ENCODE assay signal across 1 cellular context in the genomic region with DNA sequence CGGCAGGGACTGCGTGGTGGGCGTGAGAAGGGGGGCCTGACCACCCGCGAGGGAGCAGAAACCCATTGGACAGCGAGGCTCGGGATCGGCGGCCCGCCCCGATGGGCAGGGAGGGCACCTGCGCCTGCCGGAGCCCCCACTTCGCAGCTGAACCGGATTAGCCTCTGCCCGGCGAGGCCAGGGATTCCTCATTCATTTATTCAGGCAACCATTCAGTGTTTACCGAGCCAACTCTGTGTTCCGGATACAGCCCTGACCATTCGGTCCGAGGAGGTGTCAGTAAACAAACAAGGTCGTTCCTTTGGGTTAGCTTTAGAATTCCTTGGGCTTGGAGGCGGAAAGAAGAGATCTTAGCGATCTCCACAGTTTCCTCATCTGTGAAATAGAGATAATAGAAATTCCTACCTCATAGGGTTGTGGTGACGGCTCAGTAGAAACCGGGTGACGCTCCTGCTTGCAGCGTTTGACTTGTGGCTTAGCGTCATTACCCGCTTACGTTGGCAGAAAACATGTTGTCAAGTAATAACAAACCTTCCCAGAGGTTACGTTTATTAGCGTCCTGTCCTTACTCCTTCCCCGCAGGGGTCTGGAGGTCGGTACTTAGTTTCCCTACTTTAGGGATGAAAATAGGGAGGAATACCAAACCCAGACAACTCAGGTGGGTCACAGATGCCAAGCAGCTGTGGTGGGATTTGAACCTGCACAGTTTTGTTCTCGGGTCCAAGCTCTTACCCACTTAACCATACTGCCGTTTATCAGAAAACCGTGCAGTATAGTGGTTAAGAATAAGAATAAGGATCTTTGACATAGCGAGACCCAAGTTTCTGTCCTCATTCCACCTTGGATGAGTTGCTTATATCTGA.
A peak's percentile ranks its signal among the peaks of the same experiment; 100 is the strongest.
TF ChIP-seq lines count a peak whose summit lies in the region.

No MANE protein-coding gene starts in this region.

TF ChIP-seq in K562, 482 proteins besides CTCF, POLR2A, EP300 and RAD21 (continued from another document and continues in another):
- TF ChIP-seq, protein P1, sequence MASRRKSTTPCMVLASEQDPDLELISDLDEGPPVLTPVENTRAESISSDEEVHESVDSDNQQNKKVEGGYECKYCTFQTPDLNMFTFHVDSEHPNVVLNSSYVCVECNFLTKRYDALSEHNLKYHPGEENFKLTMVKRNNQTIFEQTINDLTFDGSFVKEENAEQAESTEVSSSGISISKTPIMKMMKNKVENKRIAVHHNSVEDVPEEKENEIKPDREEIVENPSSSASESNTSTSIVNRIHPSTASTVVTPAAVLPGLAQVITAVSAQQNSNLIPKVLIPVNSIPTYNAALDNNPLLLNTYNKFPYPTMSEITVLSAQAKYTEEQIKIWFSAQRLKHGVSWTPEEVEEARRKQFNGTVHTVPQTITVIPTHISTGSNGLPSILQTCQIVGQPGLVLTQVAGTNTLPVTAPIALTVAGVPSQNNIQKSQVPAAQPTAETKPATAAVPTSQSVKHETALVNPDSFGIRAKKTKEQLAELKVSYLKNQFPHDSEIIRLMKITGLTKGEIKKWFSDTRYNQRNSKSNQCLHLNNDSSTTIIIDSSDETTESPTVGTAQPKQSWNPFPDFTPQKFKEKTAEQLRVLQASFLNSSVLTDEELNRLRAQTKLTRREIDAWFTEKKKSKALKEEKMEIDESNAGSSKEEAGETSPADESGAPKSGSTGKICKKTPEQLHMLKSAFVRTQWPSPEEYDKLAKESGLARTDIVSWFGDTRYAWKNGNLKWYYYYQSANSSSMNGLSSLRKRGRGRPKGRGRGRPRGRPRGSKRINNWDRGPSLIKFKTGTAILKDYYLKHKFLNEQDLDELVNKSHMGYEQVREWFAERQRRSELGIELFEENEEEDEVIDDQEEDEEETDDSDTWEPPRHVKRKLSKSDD (conservative IDR thresholded peaks at IDR 0.05; ENCODE audit: low read length), result no peak
- TF ChIP-seq RFX5 (IDR thresholded peaks at IDR 0.05; ENCODE audit: low read depth, low read length) (no peak), ERF (CRISPR knock-in tag; IDR thresholded peaks at IDR 0.05) (no peak; the same call in 1 of the 2 replicates), TAF9B (IDR thresholded peaks at IDR 0.05; ENCODE audit: partially characterized antibody) (no peak), TEAD2 (tag; IDR thresholded peaks at IDR 0.05) (no peak), ZKSCAN1 (IDR thresholded peaks at IDR 0.05; ENCODE audit: low read depth, low read length) (no peak), TCF7 (IDR thresholded peaks at IDR 0.05; ENCODE audit: borderline replicate concordance) (no peak; the same call in 1 of the 2 replicates), SMAD3 (CRISPR knock-in tag; conservative IDR thresholded peaks at IDR 0.05) (peak; percentile 83), STAG1 (CRISPR knock-in tag; IDR thresholded peaks at IDR 0.05; ENCODE audit: borderline replicate concordance) (no peak), SMARCA5 (IDR thresholded peaks at IDR 0.05) (no peak), BMI1 (IDR thresholded peaks at IDR 0.05; ENCODE audit: low read length) (no peak), ZNF76 (CRISPR knock-in tag; IDR thresholded peaks at IDR 0.05; ENCODE audit: borderline replicate concordance) (no peak), CBX5 (IDR thresholded peaks at IDR 0.05; ENCODE audit: borderline replicate concordance, low read depth) (no peak), L3MBTL2 (IDR thresholded peaks at IDR 0.05) (no peak), ZNF77 (CRISPR knock-in tag; IDR thresholded peaks at IDR 0.05) (no peak), KHSRP (IDR thresholded peaks at IDR 0.05) (0 out of 2 replicates have a peak, but pooled peaks have one; percentile 76), SREBF2 (CRISPR knock-in tag; IDR thresholded peaks at IDR 0.05) (no peak), SMARCB1 (IDR thresholded peaks at IDR 0.05; ENCODE audit: insufficient read length, low read depth) (peak; percentile 57), FIP1L1 (IDR thresholded peaks at IDR 0.05; ENCODE audit: low read depth, low read length, poor library complexity, severe bottlenecking) (no peak), PTRF (tag; IDR thresholded peaks at IDR 0.05) (no peak)
- TF ChIP-seq, protein P2, sequence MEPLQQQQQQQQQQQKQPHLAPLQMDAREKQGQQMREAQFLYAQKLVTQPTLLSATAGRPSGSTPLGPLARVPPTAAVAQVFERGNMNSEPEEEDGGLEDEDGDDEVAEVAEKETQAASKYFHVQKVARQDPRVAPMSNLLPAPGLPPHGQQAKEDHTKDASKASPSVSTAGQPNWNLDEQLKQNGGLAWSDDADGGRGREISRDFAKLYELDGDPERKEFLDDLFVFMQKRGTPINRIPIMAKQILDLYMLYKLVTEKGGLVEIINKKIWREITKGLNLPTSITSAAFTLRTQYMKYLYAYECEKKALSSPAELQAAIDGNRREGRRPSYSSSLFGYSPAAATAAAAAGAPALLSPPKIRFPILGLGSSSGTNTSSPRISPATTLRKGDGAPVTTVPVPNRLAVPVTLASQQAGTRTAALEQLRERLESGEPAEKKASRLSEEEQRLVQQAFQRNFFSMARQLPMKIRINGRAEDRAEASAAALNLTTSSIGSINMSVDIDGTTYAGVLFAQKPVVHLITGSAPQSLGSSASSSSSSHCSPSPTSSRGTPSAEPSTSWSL (CRISPR knock-in tag; IDR thresholded peaks at IDR 0.05; ENCODE audit: borderline replicate concordance), result no peak
- TF ChIP-seq, protein P3, sequence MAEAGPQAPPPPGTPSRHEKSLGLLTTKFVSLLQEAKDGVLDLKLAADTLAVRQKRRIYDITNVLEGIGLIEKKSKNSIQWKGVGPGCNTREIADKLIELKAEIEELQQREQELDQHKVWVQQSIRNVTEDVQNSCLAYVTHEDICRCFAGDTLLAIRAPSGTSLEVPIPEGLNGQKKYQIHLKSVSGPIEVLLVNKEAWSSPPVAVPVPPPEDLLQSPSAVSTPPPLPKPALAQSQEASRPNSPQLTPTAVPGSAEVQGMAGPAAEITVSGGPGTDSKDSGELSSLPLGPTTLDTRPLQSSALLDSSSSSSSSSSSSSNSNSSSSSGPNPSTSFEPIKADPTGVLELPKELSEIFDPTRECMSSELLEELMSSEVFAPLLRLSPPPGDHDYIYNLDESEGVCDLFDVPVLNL (CRISPR knock-in tag; IDR thresholded peaks at IDR 0.05; ENCODE audit: low read depth), result no peak
- TF ChIP-seq, protein P4, sequence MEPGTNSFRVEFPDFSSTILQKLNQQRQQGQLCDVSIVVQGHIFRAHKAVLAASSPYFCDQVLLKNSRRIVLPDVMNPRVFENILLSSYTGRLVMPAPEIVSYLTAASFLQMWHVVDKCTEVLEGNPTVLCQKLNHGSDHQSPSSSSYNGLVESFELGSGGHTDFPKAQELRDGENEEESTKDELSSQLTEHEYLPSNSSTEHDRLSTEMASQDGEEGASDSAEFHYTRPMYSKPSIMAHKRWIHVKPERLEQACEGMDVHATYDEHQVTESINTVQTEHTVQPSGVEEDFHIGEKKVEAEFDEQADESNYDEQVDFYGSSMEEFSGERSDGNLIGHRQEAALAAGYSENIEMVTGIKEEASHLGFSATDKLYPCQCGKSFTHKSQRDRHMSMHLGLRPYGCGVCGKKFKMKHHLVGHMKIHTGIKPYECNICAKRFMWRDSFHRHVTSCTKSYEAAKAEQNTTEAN (CRISPR knock-in tag; IDR thresholded peaks at IDR 0.05), result no peak
- TF ChIP-seq, protein P5, sequence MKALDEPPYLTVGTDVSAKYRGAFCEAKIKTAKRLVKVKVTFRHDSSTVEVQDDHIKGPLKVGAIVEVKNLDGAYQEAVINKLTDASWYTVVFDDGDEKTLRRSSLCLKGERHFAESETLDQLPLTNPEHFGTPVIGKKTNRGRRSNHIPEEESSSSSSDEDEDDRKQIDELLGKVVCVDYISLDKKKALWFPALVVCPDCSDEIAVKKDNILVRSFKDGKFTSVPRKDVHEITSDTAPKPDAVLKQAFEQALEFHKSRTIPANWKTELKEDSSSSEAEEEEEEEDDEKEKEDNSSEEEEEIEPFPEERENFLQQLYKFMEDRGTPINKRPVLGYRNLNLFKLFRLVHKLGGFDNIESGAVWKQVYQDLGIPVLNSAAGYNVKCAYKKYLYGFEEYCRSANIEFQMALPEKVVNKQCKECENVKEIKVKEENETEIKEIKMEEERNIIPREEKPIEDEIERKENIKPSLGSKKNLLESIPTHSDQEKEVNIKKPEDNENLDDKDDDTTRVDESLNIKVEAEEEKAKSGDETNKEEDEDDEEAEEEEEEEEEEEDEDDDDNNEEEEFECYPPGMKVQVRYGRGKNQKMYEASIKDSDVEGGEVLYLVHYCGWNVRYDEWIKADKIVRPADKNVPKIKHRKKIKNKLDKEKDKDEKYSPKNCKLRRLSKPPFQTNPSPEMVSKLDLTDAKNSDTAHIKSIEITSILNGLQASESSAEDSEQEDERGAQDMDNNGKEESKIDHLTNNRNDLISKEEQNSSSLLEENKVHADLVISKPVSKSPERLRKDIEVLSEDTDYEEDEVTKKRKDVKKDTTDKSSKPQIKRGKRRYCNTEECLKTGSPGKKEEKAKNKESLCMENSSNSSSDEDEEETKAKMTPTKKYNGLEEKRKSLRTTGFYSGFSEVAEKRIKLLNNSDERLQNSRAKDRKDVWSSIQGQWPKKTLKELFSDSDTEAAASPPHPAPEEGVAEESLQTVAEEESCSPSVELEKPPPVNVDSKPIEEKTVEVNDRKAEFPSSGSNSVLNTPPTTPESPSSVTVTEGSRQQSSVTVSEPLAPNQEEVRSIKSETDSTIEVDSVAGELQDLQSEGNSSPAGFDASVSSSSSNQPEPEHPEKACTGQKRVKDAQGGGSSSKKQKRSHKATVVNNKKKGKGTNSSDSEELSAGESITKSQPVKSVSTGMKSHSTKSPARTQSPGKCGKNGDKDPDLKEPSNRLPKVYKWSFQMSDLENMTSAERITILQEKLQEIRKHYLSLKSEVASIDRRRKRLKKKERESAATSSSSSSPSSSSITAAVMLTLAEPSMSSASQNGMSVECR (CRISPR knock-in tag; IDR thresholded peaks at IDR 0.05), result no peak
- TF ChIP-seq, protein P6, sequence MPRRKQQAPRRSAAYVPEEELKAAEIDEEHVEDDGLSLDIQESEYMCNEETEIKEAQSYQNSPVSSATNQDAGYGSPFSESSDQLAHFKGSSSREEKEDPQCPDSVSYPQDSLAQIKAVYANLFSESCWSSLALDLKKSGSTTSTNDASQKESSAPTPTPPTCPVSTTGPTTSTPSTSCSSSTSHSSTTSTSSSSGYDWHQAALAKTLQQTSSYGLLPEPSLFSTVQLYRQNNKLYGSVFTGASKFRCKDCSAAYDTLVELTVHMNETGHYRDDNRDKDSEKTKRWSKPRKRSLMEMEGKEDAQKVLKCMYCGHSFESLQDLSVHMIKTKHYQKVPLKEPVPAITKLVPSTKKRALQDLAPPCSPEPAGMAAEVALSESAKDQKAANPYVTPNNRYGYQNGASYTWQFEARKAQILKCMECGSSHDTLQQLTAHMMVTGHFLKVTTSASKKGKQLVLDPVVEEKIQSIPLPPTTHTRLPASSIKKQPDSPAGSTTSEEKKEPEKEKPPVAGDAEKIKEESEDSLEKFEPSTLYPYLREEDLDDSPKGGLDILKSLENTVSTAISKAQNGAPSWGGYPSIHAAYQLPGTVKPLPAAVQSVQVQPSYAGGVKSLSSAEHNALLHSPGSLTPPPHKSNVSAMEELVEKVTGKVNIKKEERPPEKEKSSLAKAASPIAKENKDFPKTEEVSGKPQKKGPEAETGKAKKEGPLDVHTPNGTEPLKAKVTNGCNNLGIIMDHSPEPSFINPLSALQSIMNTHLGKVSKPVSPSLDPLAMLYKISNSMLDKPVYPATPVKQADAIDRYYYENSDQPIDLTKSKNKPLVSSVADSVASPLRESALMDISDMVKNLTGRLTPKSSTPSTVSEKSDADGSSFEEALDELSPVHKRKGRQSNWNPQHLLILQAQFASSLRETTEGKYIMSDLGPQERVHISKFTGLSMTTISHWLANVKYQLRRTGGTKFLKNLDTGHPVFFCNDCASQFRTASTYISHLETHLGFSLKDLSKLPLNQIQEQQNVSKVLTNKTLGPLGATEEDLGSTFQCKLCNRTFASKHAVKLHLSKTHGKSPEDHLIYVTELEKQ (CRISPR knock-in tag; IDR thresholded peaks at IDR 0.05), result no peak
- TF ChIP-seq, protein P7, sequence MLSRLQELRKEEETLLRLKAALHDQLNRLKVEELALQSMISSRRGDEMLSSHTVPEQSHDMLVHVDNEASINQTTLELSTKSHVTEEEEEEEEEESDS (CRISPR knock-in tag; IDR thresholded peaks at IDR 0.05), result no peak
- TF ChIP-seq, protein P8, sequence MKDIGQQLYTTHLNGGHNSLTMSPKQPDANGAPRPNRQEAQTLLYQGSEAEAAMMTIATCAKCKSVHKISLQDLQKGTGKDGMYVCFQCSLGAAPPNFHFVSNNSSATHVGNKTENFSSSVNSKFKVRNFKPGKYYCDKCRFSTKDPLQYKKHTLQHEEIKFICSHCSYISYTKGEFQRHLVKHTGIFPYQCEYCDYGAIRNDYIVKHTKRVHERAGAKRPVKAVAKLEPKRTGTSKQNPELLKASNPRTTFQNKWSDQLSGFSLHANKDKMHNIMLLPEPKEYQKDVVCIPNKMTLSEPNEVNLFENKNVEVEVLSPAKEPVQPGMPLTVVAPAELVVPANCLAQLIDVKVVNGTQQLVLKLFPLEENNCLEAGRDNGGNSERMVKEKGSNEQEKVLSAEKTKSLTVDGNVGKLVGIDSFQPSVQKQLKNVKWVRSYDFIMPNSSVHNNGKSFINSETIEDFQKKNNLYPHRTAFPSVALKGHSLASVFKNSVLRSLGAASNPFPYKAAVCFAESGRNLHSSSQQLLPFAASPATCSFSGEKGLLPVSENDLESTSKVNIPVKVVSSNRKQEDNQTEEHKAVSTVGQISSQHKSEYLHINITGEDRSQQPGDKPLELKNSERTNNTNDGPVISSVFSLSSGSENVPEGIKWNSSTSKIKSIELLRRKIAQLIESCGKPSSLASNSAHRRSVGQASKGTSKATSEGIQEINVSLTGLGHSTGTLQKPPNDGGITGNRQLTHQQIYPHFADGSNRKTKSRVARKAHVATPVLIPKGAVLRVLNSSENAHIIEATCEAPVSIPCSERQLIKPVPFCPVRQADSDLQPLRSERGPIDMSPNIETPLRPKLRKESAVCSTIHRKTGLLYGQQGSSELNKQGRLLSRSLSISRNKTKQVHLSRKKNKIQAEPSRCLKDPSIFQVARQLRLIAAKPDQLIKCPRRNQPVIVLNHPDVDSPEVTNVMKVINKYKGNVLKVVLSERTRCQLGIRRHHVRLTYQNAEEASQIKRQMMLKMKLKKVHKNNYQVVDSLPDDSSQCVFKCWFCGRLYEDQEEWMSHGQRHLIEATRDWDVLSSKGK (CRISPR knock-in tag; IDR thresholded peaks at IDR 0.05), result 0 out of 2 replicates have a peak, but pooled peaks have one; percentile 68
- TF ChIP-seq, protein P9, sequence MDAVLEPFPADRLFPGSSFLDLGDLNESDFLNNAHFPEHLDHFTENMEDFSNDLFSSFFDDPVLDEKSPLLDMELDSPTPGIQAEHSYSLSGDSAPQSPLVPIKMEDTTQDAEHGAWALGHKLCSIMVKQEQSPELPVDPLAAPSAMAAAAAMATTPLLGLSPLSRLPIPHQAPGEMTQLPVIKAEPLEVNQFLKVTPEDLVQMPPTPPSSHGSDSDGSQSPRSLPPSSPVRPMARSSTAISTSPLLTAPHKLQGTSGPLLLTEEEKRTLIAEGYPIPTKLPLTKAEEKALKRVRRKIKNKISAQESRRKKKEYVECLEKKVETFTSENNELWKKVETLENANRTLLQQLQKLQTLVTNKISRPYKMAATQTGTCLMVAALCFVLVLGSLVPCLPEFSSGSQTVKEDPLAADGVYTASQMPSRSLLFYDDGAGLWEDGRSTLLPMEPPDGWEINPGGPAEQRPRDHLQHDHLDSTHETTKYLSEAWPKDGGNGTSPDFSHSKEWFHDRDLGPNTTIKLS (IDR thresholded peaks at IDR 0.05; ENCODE audit: borderline replicate concordance, low read depth), result no peak
- TF ChIP-seq, protein P10, sequence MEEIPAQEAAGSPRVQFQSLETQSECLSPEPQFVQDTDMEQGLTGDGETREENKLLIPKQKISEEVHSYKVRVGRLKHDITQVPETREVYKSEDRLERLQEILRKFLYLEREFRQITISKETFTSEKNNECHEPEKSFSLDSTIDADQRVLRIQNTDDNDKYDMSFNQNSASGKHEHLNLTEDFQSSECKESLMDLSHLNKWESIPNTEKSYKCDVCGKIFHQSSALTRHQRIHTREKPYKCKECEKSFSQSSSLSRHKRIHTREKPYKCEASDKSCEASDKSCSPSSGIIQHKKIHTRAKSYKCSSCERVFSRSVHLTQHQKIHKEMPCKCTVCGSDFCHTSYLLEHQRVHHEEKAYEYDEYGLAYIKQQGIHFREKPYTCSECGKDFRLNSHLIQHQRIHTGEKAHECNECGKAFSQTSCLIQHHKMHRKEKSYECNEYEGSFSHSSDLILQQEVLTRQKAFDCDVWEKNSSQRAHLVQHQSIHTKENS (CRISPR knock-in tag; IDR thresholded peaks at IDR 0.05), result peak; percentile 87; the same call in 1 of the 2 replicates
